In the genomic region with DNA sequence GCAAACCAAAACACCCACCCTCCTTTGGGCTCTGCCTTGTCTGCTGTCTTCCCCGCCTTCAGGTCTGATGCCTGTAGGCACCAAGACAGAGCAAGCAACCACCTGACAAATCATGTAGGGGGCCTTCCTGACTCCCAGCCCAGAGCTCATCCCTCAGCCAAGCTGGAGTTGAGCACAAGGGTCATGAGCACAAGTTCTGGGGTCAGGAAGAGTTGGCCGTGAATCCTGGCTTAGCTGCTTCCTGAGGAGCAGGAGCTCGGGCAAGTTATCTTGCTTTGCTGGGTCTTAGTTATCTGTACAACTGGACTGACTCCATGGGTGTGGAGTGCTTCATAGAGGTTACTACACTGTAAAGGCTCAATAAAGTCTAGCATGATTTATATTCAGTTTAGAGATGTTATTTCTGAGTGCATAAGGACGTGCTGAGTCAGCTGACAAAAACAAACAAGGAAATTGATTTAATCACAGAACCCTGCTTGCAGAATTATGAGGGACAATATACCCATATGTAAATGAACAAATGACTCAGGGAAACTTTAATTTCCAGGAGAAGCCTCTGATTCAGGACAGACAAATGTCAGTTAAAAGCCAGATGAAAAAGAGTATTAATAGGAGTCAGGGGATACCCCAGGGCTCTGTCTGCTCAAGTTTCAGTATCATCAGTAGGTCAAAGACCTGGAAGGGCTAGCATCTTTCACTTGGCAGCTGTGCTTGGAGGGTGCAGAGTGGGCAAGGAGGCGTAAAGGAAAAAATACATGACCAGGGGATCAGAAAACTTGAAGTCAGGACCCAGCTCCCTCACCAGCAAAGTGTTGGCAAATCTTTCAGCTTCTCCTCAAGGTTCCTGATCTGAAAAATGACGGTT, we compare ENCODE assay signal across 8 cellular contexts. TPM values are rescaled to one million over a fixed set of nuclear protein-coding genes. Genes with fewer than 3 reads are reported as not detected.
DNase-seq lines count a peak whose midpoint lies in the region; ATAC-seq and TF ChIP-seq lines count a peak whose summit lies in the region.

No MANE protein-coding gene starts in this region.

- in situ Hi-C loops in GM23248 (cut with MboI), result no loop called here

- peak overlapping the region; percentile 76 for H3K27ac Mint-ChIP-seq in activated naive CD8-positive, alpha-beta T cell

- H3K4me2 ChIP-seq in GM23248 (ENCODE audit: unreplicated experiment), result peak overlapping the region; percentile 58

- ATAC-seq in right lobe of liver, result peak; percentile 54 to 59 (median 56)
- ATAC-seq in HG03457 (IDR thresholded peaks at IDR 0.05; ENCODE audit: unreplicated experiment), result no peak

- CTCF ChIA-PET in A673 (lab: Charles Lee), result interaction anchor here (0.6 kb wide), 1 partner anchor 296 kb away, joined by 3 read pairs; no protein-coding TSS in a partner anchor

- no peaks in the 10 kb centered on the region for H3K27me3 Mint-ChIP-seq in activated naive CD8-positive, alpha-beta T cell

- no peak overlapping the region for H3K9ac ChIP-seq in GM23248

- TF ChIP-seq POLR2A in right lobe of liver (IDR thresholded peaks at IDR 0.05) (no peak), sigmoid colon (IDR thresholded peaks at IDR 0.05) (no peak)

- WGBS in GM23248 (ENCODE audit: low coverage in 1 of 2, low lambda C conversion rate in 2 of 2, missing lambda C conversion rate in 2 of 2), 2 experiments, result 50 to 53% methylated on average over 6 of the region's 6 CpGs
- WGBS in right lobe of liver (ENCODE audit: insufficient coverage, low coverage, low lambda C conversion rate, missing lambda C conversion rate), result 27% methylated on average over 6 of the region's 6 CpGs
- 29 to 44% methylated on average over 6 of the region's 6 CpGs for WGBS in sigmoid colon, 2 donors

- no peaks in the 10 kb centered on the region for H3K27me3 ChIP-seq in A673 (replicated peaks; ENCODE audit: insufficient read depth, low read depth, low read length, poor library complexity)
- no peaks in the 10 kb centered on the region for H3K27me3 ChIP-seq in GM23248 (replicated peaks; ENCODE audit: insufficient read depth)
- no peaks in the 10 kb centered on the region for H3K27me3 ChIP-seq in right lobe of liver
- H3K27me3 ChIP-seq in sigmoid colon, result no peaks in the 10 kb centered on the region

- peaks cover 12% of the 10 kb centered on the region for H3K36me3 Mint-ChIP-seq in activated naive CD8-positive, alpha-beta T cell

- H3K9me3 ChIP-seq in A673 (ENCODE audit: low read depth, low read length, poor library complexity, severe bottlenecking) (no peaks in the 10 kb centered on the region), GM23248 (ENCODE audit: low read depth) (no peaks in the 10 kb centered on the region), right lobe of liver (no peaks in the 10 kb centered on the region), sigmoid colon (no peaks in the 10 kb centered on the region)

- H3K4me3 ChIP-seq in A673 (ENCODE audit: low read depth, low read length, poor library complexity, severe bottlenecking), result no peak overlapping the region
- no peak overlapping the region for H3K4me3 ChIP-seq in GM23248
- no peak overlapping the region for H3K4me3 ChIP-seq in right lobe of liver
- H3K4me3 ChIP-seq in sigmoid colon, result no peak overlapping the region

- no peaks in the 10 kb centered on the region for H4K20me1 ChIP-seq in GM23248 (ENCODE audit: insufficient read depth)

- H3K4me1 ChIP-seq in A673 (ENCODE audit: insufficient read depth, low read length, poor library complexity, severe bottlenecking) (peaks cover 35% of the 10 kb centered on the region), GM23248 (ENCODE audit: insufficient read depth) (peaks cover 41% of the 10 kb centered on the region), right lobe of liver (peaks cover 0 to 31% (median 11%) of the 10 kb centered on the region in 4 donors), sigmoid colon (peaks cover 0 to 24% (median 3%) of the 10 kb centered on the region in 4 donors)

- TF ChIP-seq CTCF in A673 (conservative IDR thresholded peaks at IDR 0.05; ENCODE audit: low read depth, low read length), result no peak
- no peak for TF ChIP-seq CTCF in right lobe of liver (IDR thresholded peaks at IDR 0.05)
- TF ChIP-seq CTCF in sigmoid colon (IDR thresholded peaks at IDR 0.05), result no peak

- H3K36me3 ChIP-seq in A673 (ENCODE audit: insufficient read depth, low read length, poor library complexity, severe bottlenecking) (peaks cover 35% of the 10 kb centered on the region), GM23248 (ENCODE audit: low read depth) (no peaks in the 10 kb centered on the region), right lobe of liver (peaks cover 0 to 15% (median 6%) of the 10 kb centered on the region in 4 donors), sigmoid colon (peaks cover 6 to 53% (median 22%) of the 10 kb centered on the region in 4 donors)

- peaks cover 7% of the 10 kb centered on the region; the same call in 1 of the 2 replicates for H3K79me2 ChIP-seq in GM23248 (ENCODE audit: insufficient read depth)

- intact Hi-C loops in A673 (cut with micrococcal nuclease; ENCODE audit: unreplicated experiment) (no loop called here), right lobe of liver (cut with DNase I) (loop anchor here in 1 of 2 donors (10.0 kb wide), 1 partner anchor 372 kb away; no protein-coding TSS in a partner anchor), sigmoid colon (cut with DNase I) (no loop called here)

- H3K9me3 Mint-ChIP-seq in activated naive CD8-positive, alpha-beta T cell (ENCODE audit: low read depth), result no peaks in the 10 kb centered on the region

- no peak for DNase-seq in A673 (ENCODE audit: low spot score)
- peak; percentile 53 for DNase-seq in GM23248
- no peak for DNase-seq in right lobe of liver
- DNase-seq in NCI-H524 (lab: John Stamatoyannopoulos, UW), result no peak
- DNase-seq in sigmoid colon, result no peak
- DNase-seq in COR-L47 (lab: John Stamatoyannopoulos, UW), result no peak

- no peak overlapping the region for H2AFZ ChIP-seq in GM23248

- H3K4me3 Mint-ChIP-seq in activated naive CD8-positive, alpha-beta T cell, result peak overlapping the region; percentile 65

- H3K27ac ChIP-seq in A673 (ENCODE audit: low read depth, low read length, poor library complexity, severe bottlenecking) (peak overlapping the region; percentile 72), GM23248 (peak overlapping the region; percentile 87), right lobe of liver (peak overlapping the region in 1 of 3 donors; percentile 9), sigmoid colon (no peak overlapping the region)

- H3K4me1 Mint-ChIP-seq in activated naive CD8-positive, alpha-beta T cell (ENCODE audit: low read depth), result peaks cover 66% of the 10 kb centered on the region

- TF ChIP-seq EP300 in sigmoid colon (IDR thresholded peaks at IDR 0.05), result no peak

- peaks cover 36% of the 10 kb centered on the region for H3F3A ChIP-seq in GM23248 (ENCODE audit: insufficient read depth)

- BruUV-seq in A673 (replicated peaks; lab: Mats Ljungman, UMichigan), result no TSS peak

- POLR2A ChIA-PET in A673 (lab: Charles Lee; ENCODE audit: low non-redundant PET), result interaction anchor here (0.7 kb wide), 1 partner anchor 146 kb away, joined by 3 read pairs; no protein-coding TSS in a partner anchor

- no peaks in the 10 kb centered on the region for H3K9me2 ChIP-seq in GM23248 (ENCODE audit: insufficient read depth)

RNA-seq across cellular contexts. Expression of a gene that starts 15.1 kb away (rescaled TPM):
- total RNA-seq in A673 (2021) (0.35 and 0.43 TPM in 2 replicates), right lobe of liver (over 10,000 TPM in 2 of 6 experiments, 1,000 to 10,000 TPM in 4; 5,429 to 12,494 (median 8,679) TPM), sigmoid colon (under 1 TPM in 2 of 4 donors, not detected in 2; 0.54 to 0.55 TPM)
- total RNA-seq in GM23248 (2014; rRNA removed; shearing (Covaris generic)), result not detected in 2 replicates
- polyA plus RNA-seq in GM23248 (2016; fragmentation: Nextera tagmentation; extraction: Ambion mirVana) (0.23 TPM in 1 of 2 replicates, not detected in the other), sigmoid colon (1 to 10 TPM in 2 of 3 donors, under 1 TPM in 1; 0.32 to 3.0 (median 2.8) TPM)

RNA-seq across cellular contexts. Expression of a gene that starts 22.8 kb away (rescaled TPM):
- total RNA-seq in A673 (2021) (not detected in 2 replicates), right lobe of liver (over 10,000 TPM in 3 of 6 experiments, 1,000 to 10,000 TPM in 3; 4,225 to 15,106 (median 9,815) TPM), sigmoid colon (not detected)
- not detected in 2 replicates for total RNA-seq in GM23248 (2014; rRNA removed; shearing (Covaris generic))
- polyA plus RNA-seq in GM23248 (2016; fragmentation: Nextera tagmentation; extraction: Ambion mirVana) (not detected in 2 replicates), sigmoid colon (1 to 10 TPM in 1 of 3 donors, under 1 TPM in 1, not detected in 1; 0.19 to 4.4 TPM)

RNA-seq across cellular contexts. Expression of a gene that starts 29.4 kb away (rescaled TPM):
- total RNA-seq in A673 (2021), result not detected in 2 replicates
- total RNA-seq in GM23248 (2014; rRNA removed; shearing (Covaris generic)), result not detected in 2 replicates
- not detected in 2 replicates for polyA plus RNA-seq in GM23248 (2016; fragmentation: Nextera tagmentation; extraction: Ambion mirVana)
- 1,000 to 10,000 TPM in 2 of 6 experiments, 100 to 1,000 TPM in 2, 10 to 100 TPM in 2; 21.9 to 1,288 (median 117) TPM for total RNA-seq in right lobe of liver
- total RNA-seq in sigmoid colon, result not detected
- polyA plus RNA-seq in sigmoid colon, result 1 to 10 TPM in 2 of 3 donors, under 1 TPM in 1; 0.04 to 5.3 (median 3.0) TPM

Comparison
In these comparisons a context has a peak if more than half of its experiments do, and no peak if none do; other contexts are left out.
1. H3K27ac ChIP-seq: peak in A673 (single experiment) and GM23248 (single experiment); none in sigmoid colon (0 of 4).
2. RNA of a gene that starts 15.1 kb away (total RNA-seq): 5,429 to 12,494 TPM in right lobe of liver; 0.54 to 0.55 TPM in sigmoid colon, 0.35 to 0.43 TPM in A673 and not detected in GM23248; every median in the first group is over 1,000 times any median in the second.
3. RNA of a gene that starts 22.8 kb away (total RNA-seq): 4,225 to 15,106 TPM in right lobe of liver; not detected in A673, not detected in GM23248 and not detected in sigmoid colon; every median in the first group is over 1,000 times any median in the second.
4. RNA of a gene that starts 29.4 kb away (total RNA-seq): 21.9 to 1,288 TPM in right lobe of liver; not detected in A673, not detected in GM23248 and not detected in sigmoid colon; every median in the first group is over 10 times any median in the second.